Comparison of ENCODE assay signal across 15 cellular contexts in genomic region chr4:2402941-2403340, GRCh38. TPM values are rescaled to one million over a fixed set of nuclear protein-coding genes. Genes with fewer than 3 reads are reported as not detected.
DNase-seq lines count a peak whose midpoint lies in the region; ATAC-seq and TF ChIP-seq lines count a peak whose summit lies in the region.
"Had no signal": no experiment of that assay in that cellular context is flagged by ENCODE, and none has a peak within 500 bp of the region (broad histone marks: within the 10 kb centered on the region; RNA-seq: fewer than 3 reads in every experiment).

No MANE protein-coding gene starts in this region.

- H3K4me1 Mint-ChIP-seq in activated T-cell treated with anti-CD3 and anti-CD28 coated beads, Interleukin-2, amount 50 U/mL, for 72 hours (ENCODE audit: low read depth) = peaks cover 20% of the 10 kb centered on the region
- H3K4me1 Mint-ChIP-seq in activated T-cell treated with anti-CD3 and anti-CD28 coated beads, Interleukin-2, amount 50 U/mL, for 4 hours (ENCODE audit: low read depth) = peaks cover 37% of the 10 kb centered on the region
- peaks cover 13 to 43% (median 29%) of the 10 kb centered on the region in 7 donors for H3K4me1 Mint-ChIP-seq in naive thymus-derived CD4-positive, alpha-beta T cell

- H3K9me3 ChIP-seq in naive thymus-derived CD4-positive, alpha-beta T cell (ENCODE audit: control insufficient read depth in 2 of 3, low read length in 3 of 3) = no peaks in the 10 kb centered on the region
- no peaks in the 10 kb centered on the region for H3K9me3 ChIP-seq in suprapubic skin
- H3K9me3 ChIP-seq: Peyer's patch had no signal

- H3K27ac ChIP-seq in dorsolateral prefrontal cortex (peak overlapping the region in 57 of 59 donors; percentile 14 to 94 (median 74)), suprapubic skin (no peak overlapping the region)
- no peak overlapping the region for H3K27ac ChIP-seq in naive thymus-derived CD4-positive, alpha-beta T cell (ENCODE audit: low read depth, low read length)

- ATAC-seq in activated T-cell treated with anti-CD3 and anti-CD28 coated beads, Interleukin-2, amount 50 U/mL, for 72 hours (replicated peaks in 1 of 2) = no peak
- ATAC-seq in activated T-cell treated with anti-CD3 and anti-CD28 coated beads, Interleukin-2, amount 50 U/mL, for 4 hours = no peak
- ATAC-seq in naive thymus-derived CD4-positive, alpha-beta T cell = no peak
- ATAC-seq in HG03378 (IDR thresholded peaks at IDR 0.05; ENCODE audit: unreplicated experiment) = no peak

- TF ChIP-seq POLR2A in suprapubic skin (IDR thresholded peaks at IDR 0.05) = no peak

- no peaks in the 10 kb centered on the region for H3K36me3 ChIP-seq in naive thymus-derived CD4-positive, alpha-beta T cell (ENCODE audit: control insufficient read depth in 2 of 3, insufficient read depth in 3 of 3, low read length in 3 of 3)
- H3K36me3 ChIP-seq in suprapubic skin = no peaks in the 10 kb centered on the region
- H3K36me3 ChIP-seq: Peyer's patch had no signal

- H3K36me3 Mint-ChIP-seq in activated T-cell treated with anti-CD3 and anti-CD28 coated beads, Interleukin-2, amount 50 U/mL, for 72 hours (ENCODE audit: insufficient read depth in 2 of 2) = no peaks in the 10 kb centered on the region
- H3K36me3 Mint-ChIP-seq in activated T-cell treated with anti-CD3 and anti-CD28 coated beads, Interleukin-2, amount 50 U/mL, for 4 hours (ENCODE audit: insufficient read depth) = no peaks in the 10 kb centered on the region
- H3K36me3 Mint-ChIP-seq in naive thymus-derived CD4-positive, alpha-beta T cell = peaks cover 0 to 1% (median 0%) of the 10 kb centered on the region in 5 donors

- H3K4me3 Mint-ChIP-seq in activated T-cell treated with anti-CD3 and anti-CD28 coated beads, Interleukin-2, amount 50 U/mL, for 72 hours = peak overlapping the region; percentile 36 to 63
- no peak overlapping the region for H3K4me3 Mint-ChIP-seq in activated T-cell treated with anti-CD3 and anti-CD28 coated beads, Interleukin-2, amount 50 U/mL, for 4 hours
- H3K4me3 Mint-ChIP-seq in naive thymus-derived CD4-positive, alpha-beta T cell = peak overlapping the region in 7 of 10 donors; percentile 79 to 87 (median 84)

- TF ChIP-seq CTCF in dorsolateral prefrontal cortex (IDR thresholded peaks at IDR 0.05 in 54 of 56, conservative IDR thresholded peaks at IDR 0.05 in 2 of 56; ENCODE audit: low read depth in 1 of 56, partially characterized antibody in 56 of 56) (peak in 1 of 56 donors; percentile 13), suprapubic skin (IDR thresholded peaks at IDR 0.05) (no peak)

- WGBS in suprapubic skin = 79% methylated on average over 7 of the region's 7 CpGs

- intact Hi-C loops in dorsolateral prefrontal cortex (cut with DNase I) = no loop called here
- intact Hi-C loops in naive thymus-derived CD4-positive, alpha-beta T cell (cut with micrococcal nuclease) = loop anchor here in 1 of 2 donors (2.0 kb wide), 1 partner anchor 16 kb away; the partner anchor contains the start of genes CFAP99 and ZFYVE28

- H3K27me3 ChIP-seq in dorsolateral prefrontal cortex (no peaks in the 10 kb centered on the region), suprapubic skin (no peaks in the 10 kb centered on the region)
- no peaks in the 10 kb centered on the region for H3K27me3 ChIP-seq in naive thymus-derived CD4-positive, alpha-beta T cell (ENCODE audit: control insufficient read depth in 2 of 2, insufficient read depth in 2 of 2, low read length in 2 of 2)
- H3K27me3 ChIP-seq: Peyer's patch had no signal

- H3K27ac Mint-ChIP-seq in activated T-cell treated with anti-CD3 and anti-CD28 coated beads, Interleukin-2, amount 50 U/mL, for 72 hours = no peak overlapping the region
- H3K27ac Mint-ChIP-seq in naive thymus-derived CD4-positive, alpha-beta T cell = peak overlapping the region in 2 of 9 donors; percentile 43 to 86

- CTCF ChIA-PET in naive thymus-derived CD4-positive, alpha-beta T cell (lab: Charles Lee) = interaction anchor here (0.6 to 1.5 kb wide), 4 partner anchors 8 to 14 kb away, joined by 3 to 6 read pairs (median 4); no protein-coding TSS in a partner anchor

- no peaks in the 10 kb centered on the region for H3K9me3 Mint-ChIP-seq in activated T-cell treated with anti-CD3 and anti-CD28 coated beads, Interleukin-2, amount 50 U/mL, for 72 hours
- no peaks in the 10 kb centered on the region for H3K9me3 Mint-ChIP-seq in activated T-cell treated with anti-CD3 and anti-CD28 coated beads, Interleukin-2, amount 50 U/mL, for 4 hours
- H3K9me3 Mint-ChIP-seq in naive thymus-derived CD4-positive, alpha-beta T cell = no peaks in the 10 kb centered on the region
- H3K9me3 Mint-ChIP-seq: activated CD4-positive, alpha-beta T cell treated with anti-CD3 and anti-CD28 coated beads, Interleukin-2, amount 10 ng/mL, durations not matched to agents 7 days and 5 days had no signal

- H3K4me3 ChIP-seq in dorsolateral prefrontal cortex (peak overlapping the region in 53 of 59 donors; percentile 24 to 66 (median 49)), suprapubic skin (peak overlapping the region; percentile 37)
- peak overlapping the region; percentile 53 for H3K4me3 ChIP-seq in naive thymus-derived CD4-positive, alpha-beta T cell (ENCODE audit: low read length)

- POLR2A ChIA-PET in naive thymus-derived CD4-positive, alpha-beta T cell (lab: Charles Lee) = interaction anchor here (1.1 to 4.2 kb wide), 3 partner anchors 9 to 13 kb away, joined by 3 to 27 read pairs (median 10); no protein-coding TSS in a partner anchor

- H3K27me3 Mint-ChIP-seq in activated T-cell treated with anti-CD3 and anti-CD28 coated beads, Interleukin-2, amount 50 U/mL, for 72 hours (ENCODE audit: low read depth) = no peaks in the 10 kb centered on the region
- no peaks in the 10 kb centered on the region for H3K27me3 Mint-ChIP-seq in activated T-cell treated with anti-CD3 and anti-CD28 coated beads, Interleukin-2, amount 50 U/mL, for 4 hours (ENCODE audit: low read depth)
- peaks cover 0 to 10% (median 0%) of the 10 kb centered on the region in 5 donors for H3K27me3 Mint-ChIP-seq in naive thymus-derived CD4-positive, alpha-beta T cell
- H3K27me3 Mint-ChIP-seq: activated CD4-positive, alpha-beta T cell treated with anti-CD3 and anti-CD28 coated beads, Interleukin-2, amount 10 ng/mL, durations not matched to agents 7 days and 5 days had no signal

- no peak for TF ChIP-seq EP300 in suprapubic skin (IDR thresholded peaks at IDR 0.05)

- DNase-seq in activated T-cell treated with anti-CD3 and anti-CD28 coated beads, Interleukin-2, amount 50 U/mL, for 72 hours = no peak
- DNase-seq in activated T-cell treated with anti-CD3 and anti-CD28 coated beads, Interleukin-2, amount 50 U/mL, for 4 hours = no peak
- DNase-seq in dorsolateral prefrontal cortex (peak in 1 of 10 donors; percentile 47), suprapubic skin (ENCODE audit: low spot score in 2 of 2) (no peak), NCI-H1092 (lab: John Stamatoyannopoulos, UW) (no peak), NCI-H510A (lab: John Stamatoyannopoulos, UW) (no peak)
- no peak for DNase-seq in naive thymus-derived CD4-positive, alpha-beta T cell
- DNase-seq: activated effector memory CD4-positive, alpha-beta T cell treated with Interleukin-2 at 50 U/mL for 16 hours; trophoblast cell had no signal

- H3K4me1 ChIP-seq in naive thymus-derived CD4-positive, alpha-beta T cell (ENCODE audit: control insufficient read depth in 2 of 2, insufficient read depth in 2 of 2, low read length in 2 of 2) = peaks cover 16% of the 10 kb centered on the region in 2 donors
- H3K4me1 ChIP-seq in suprapubic skin = peaks cover 20% of the 10 kb centered on the region

RNA-seq across cellular contexts. Expression of gene ZFYVE28, which starts 15.5 kb away (rescaled TPM):
- 10 to 100 TPM; 14.4 to 24.4 TPM for total RNA-seq in activated T-cell treated with anti-CD3 and anti-CD28 coated beads, Interleukin-2, amount 50 U/mL, for 72 hours
- total RNA-seq in activated T-cell treated with anti-CD3 and anti-CD28 coated beads, Interleukin-2, amount 50 U/mL, for 4 hours = 10 to 100 TPM in 1 of 3 donors, 1 to 10 TPM in 2; 7.0 to 10.1 (median 7.1) TPM
- total RNA-seq in dorsolateral prefrontal cortex = 10 to 100 TPM; 26.2 to 99.8 (median 65.5) TPM
- total RNA-seq in naive thymus-derived CD4-positive, alpha-beta T cell = 10 to 100 TPM; 15.2 to 26.5 (median 16.1) TPM
- 1 to 10 TPM; 6.1 to 7.4 TPM for polyA plus RNA-seq in naive thymus-derived CD4-positive, alpha-beta T cell
- total RNA-seq in suprapubic skin = 10 to 100 TPM in 2 of 4 donors, 1 to 10 TPM in 2; 7.6 to 21.3 (median 9.9) TPM

RNA-seq across cellular contexts. Expression of gene CFAP99, which starts 15.8 kb away (rescaled TPM):
- total RNA-seq in activated T-cell treated with anti-CD3 and anti-CD28 coated beads, Interleukin-2, amount 50 U/mL, for 72 hours = not detected
- not detected for total RNA-seq in activated T-cell treated with anti-CD3 and anti-CD28 coated beads, Interleukin-2, amount 50 U/mL, for 4 hours
- 1 to 10 TPM in 90 of 120 experiments, under 1 TPM in 30; 0.28 to 3.7 (median 1.4) TPM for total RNA-seq in dorsolateral prefrontal cortex
- under 1 TPM in 2 of 5 experiments, not detected in 3; 0.12 to 0.27 TPM for total RNA-seq in naive thymus-derived CD4-positive, alpha-beta T cell
- not detected for polyA plus RNA-seq in naive thymus-derived CD4-positive, alpha-beta T cell
- total RNA-seq in suprapubic skin = not detected
- total RNA-seq: activated CD4-positive, alpha-beta T cell treated with anti-CD3 and anti-CD28 coated beads, Interleukin-2, amount 10 ng/mL, durations not matched to agents 7 days and 5 days; epithelial cell of proximal tubule; HT1080; T-helper 2 cell treated with Interferon-gamma antibody and Interleukin-4, amounts not matched to agents 100 ng/mL and 5 ng/mL, for 36 hours had no signal

Comparison
In these comparisons a context has a peak if more than half of its experiments do, and no peak if none do; other contexts are left out.
1. H3K27ac ChIP-seq: peak in dorsolateral prefrontal cortex (57 of 59); none in naive thymus-derived CD4-positive, alpha-beta T cell (single experiment) and suprapubic skin (single experiment).
2. Peak in every context shown above with its lines, with median percentiles within 50 percentile points of each other: H3K4me3 ChIP-seq.